Comparison of ENCODE assay signal across 9 cellular contexts in the genomic region with DNA sequence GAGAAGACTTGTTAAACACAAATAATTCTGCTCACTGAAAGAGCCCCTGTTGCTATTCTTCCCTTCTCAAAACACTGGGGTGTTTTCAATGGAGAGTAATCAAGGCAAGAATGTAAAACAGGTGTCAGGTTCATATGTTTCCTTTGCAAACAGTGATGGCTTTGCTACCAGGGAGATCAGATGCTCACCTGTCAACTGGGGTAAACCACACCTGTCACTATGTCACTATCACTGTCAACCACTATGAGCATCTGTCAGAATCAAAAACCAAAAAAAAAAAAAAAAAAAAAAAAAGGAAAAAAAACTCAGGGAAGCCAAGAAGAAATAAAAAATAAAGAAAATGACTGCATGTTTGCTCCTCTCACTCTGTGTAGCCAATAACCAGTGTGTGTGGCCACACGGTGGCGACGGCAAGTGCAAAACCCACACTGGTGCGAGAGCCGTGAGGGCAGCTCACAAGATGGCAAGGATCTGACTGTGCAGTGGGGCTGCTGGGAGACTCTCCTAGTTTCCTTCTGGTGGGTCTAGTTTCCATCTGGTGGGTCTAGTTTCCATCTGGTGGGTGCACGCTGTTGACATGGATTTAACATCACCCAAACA. TPM values are rescaled to one million over a fixed set of nuclear protein-coding genes. Genes with fewer than 3 reads are reported as not detected.
DNase-seq lines count a peak whose midpoint lies in the region; ATAC-seq and TF ChIP-seq lines count a peak whose summit lies in the region.
"Had no signal": no experiment of that assay in that cellular context is flagged by ENCODE, and none has a peak within 500 bp of the region (broad histone marks: within the 10 kb centered on the region; RNA-seq: fewer than 3 reads in every experiment).

No MANE protein-coding gene starts in this region.

- H3K9me3 Mint-ChIP-seq in IgD-negative memory B cell = no peaks in the 10 kb centered on the region
- H3K9me3 Mint-ChIP-seq in activated CD8-positive, alpha-beta T cell treated with anti-CD3 and anti-CD28 coated beads, Interleukin-2, amount 10 ng/mL, durations not matched to agents 7 days and 5 days (ENCODE audit: insufficient read depth) = no peaks in the 10 kb centered on the region

- peak overlapping the region; percentile 27 to 71 (median 49) for H3K4me3 Mint-ChIP-seq in IgD-negative memory B cell
- no peak overlapping the region for H3K4me3 Mint-ChIP-seq in activated CD8-positive, alpha-beta T cell treated with anti-CD3 and anti-CD28 coated beads, Interleukin-2, amount 10 ng/mL, durations not matched to agents 7 days and 5 days

- DNase-seq in GM10248 (ENCODE audit: extremely low spot score) = no peak
- DNase-seq in activated CD8-positive, alpha-beta T cell treated with anti-CD3 and anti-CD28 coated beads, Interleukin-2, amount 10 ng/mL, durations not matched to agents 7 days and 5 days = peak; percentile 57
- DNase-seq in head of caudate nucleus = peak in 38 of 42 donors; percentile 5 to 86 (median 73)
- DNase-seq in stimulated activated CD4-positive, alpha-beta T cell treated with anti-CD3 and anti-CD28 coated beads, Interleukin-4, amount 100 ng/mL, for 24 hours = peak; percentile 38
- no peak for DNase-seq in RWPE1 (ENCODE audit: low spot score)

- TF ChIP-seq CTCF in GM10248 (IDR thresholded peaks at IDR 0.05; ENCODE audit: control extremely low read depth, extremely low read depth, low read depth, missing control alignments) (peak; percentile 50), RWPE1 (conservative IDR thresholded peaks at IDR 0.05; ENCODE audit: low read depth) (no peak)

- intact Hi-C loops in head of caudate nucleus (cut with DNase I) = no loop called here

- POLR2A ChIA-PET in GM10248 (lab: Yijun Ruan, JAX) = no interaction called here
- POLR2A ChIA-PET in activated CD8-positive, alpha-beta T cell treated with anti-CD3 and anti-CD28 coated beads, Interleukin-2, amount 10 ng/mL, durations not matched to agents 7 days and 5 days (lab: Charles Lee) = interaction anchor here (1.1 kb wide), 1 partner anchor 23 kb away, joined by 6 read pairs; the partner anchor contains the start of gene USP22
- POLR2A ChIA-PET in RWPE1 (lab: Yijun Ruan, JAX; ENCODE audit: low non-redundant PET) = no interaction called here

- peak; percentile 78 for ATAC-seq in activated CD8-positive, alpha-beta T cell treated with anti-CD3 and anti-CD28 coated beads, Interleukin-2, amount 10 ng/mL, durations not matched to agents 7 days and 5 days
- ATAC-seq in GM19463 (IDR thresholded peaks at IDR 0.05; ENCODE audit: unreplicated experiment) = no peak

- CTCF ChIA-PET in GM10248 (lab: Yijun Ruan, JAX) (interaction anchor here (1.0 to 1.7 kb wide), 3 partner anchors 15 to 80 kb away, joined by 3 to 9 read pairs (median 8); partner anchors contain the start of gene USP22), RWPE1 (lab: Yijun Ruan, JAX) (no interaction called here)
- CTCF ChIA-PET in activated CD8-positive, alpha-beta T cell treated with anti-CD3 and anti-CD28 coated beads, Interleukin-2, amount 10 ng/mL, durations not matched to agents 7 days and 5 days (lab: Charles Lee) = interaction anchor here (0.8 to 2.7 kb wide), 6 partner anchors 15 to 99 kb away, joined by 3 to 12 read pairs (median 4); no protein-coding TSS in a partner anchor

- H3K27ac ChIP-seq in RWPE1 = no peak overlapping the region
- H3K27ac ChIP-seq: neutrophil, SJSA1 had no signal

- no peaks in the 10 kb centered on the region for H3K27me3 Mint-ChIP-seq in IgD-negative memory B cell
- H3K27me3 Mint-ChIP-seq in activated CD8-positive, alpha-beta T cell treated with anti-CD3 and anti-CD28 coated beads, Interleukin-2, amount 10 ng/mL, durations not matched to agents 7 days and 5 days (ENCODE audit: low read depth) = no peaks in the 10 kb centered on the region

- H3K36me3 Mint-ChIP-seq in IgD-negative memory B cell = peaks cover 4% of the 10 kb centered on the region
- H3K36me3 Mint-ChIP-seq in activated CD8-positive, alpha-beta T cell treated with anti-CD3 and anti-CD28 coated beads, Interleukin-2, amount 10 ng/mL, durations not matched to agents 7 days and 5 days (ENCODE audit: low read depth) = peaks cover 82% of the 10 kb centered on the region

- H3K4me1 Mint-ChIP-seq in IgD-negative memory B cell = peaks cover 17 to 33% (median 32%) of the 10 kb centered on the region in 3 donors
- peaks cover 31% of the 10 kb centered on the region for H3K4me1 Mint-ChIP-seq in activated CD8-positive, alpha-beta T cell treated with anti-CD3 and anti-CD28 coated beads, Interleukin-2, amount 10 ng/mL, durations not matched to agents 7 days and 5 days (ENCODE audit: low read depth)

- peak overlapping the region; percentile 6 to 91 (median 37) for H3K27ac Mint-ChIP-seq in IgD-negative memory B cell
- H3K27ac Mint-ChIP-seq in activated CD8-positive, alpha-beta T cell treated with anti-CD3 and anti-CD28 coated beads, Interleukin-2, amount 10 ng/mL, durations not matched to agents 7 days and 5 days = no peak overlapping the region

RNA-seq across cellular contexts. Expression of gene USP22, which starts 22.7 kb away (rescaled TPM):
- 43.2 TPM for polyA plus RNA-seq in IgD-negative memory B cell
- total RNA-seq in activated CD8-positive, alpha-beta T cell treated with anti-CD3 and anti-CD28 coated beads, Interleukin-2, amount 10 ng/mL, durations not matched to agents 7 days and 5 days = 100 to 1,000 TPM; 138 to 148 TPM

Comparison
In these comparisons a context has a peak if more than half of its experiments do, and no peak if none do; other contexts are left out.
1. DNase-seq: peak in activated CD8-positive, alpha-beta T cell treated with anti-CD3 and anti-CD28 coated beads, Interleukin-2, amount 10 ng/mL, durations not matched to agents 7 days and 5 days (single experiment), head of caudate nucleus (38 of 42) and stimulated activated CD4-positive, alpha-beta T cell treated with anti-CD3 and anti-CD28 coated beads, Interleukin-4, amount 100 ng/mL, for 24 hours (single experiment); none in GM10248 (single experiment) and RWPE1 (single experiment).